16 cellular contexts compared by ENCODE assay signal in genomic region chr17:58556833-58557250, GRCh38. TPM values are rescaled to one million over a fixed set of nuclear protein-coding genes. Genes with fewer than 3 reads are reported as not detected.
DNase-seq lines count a peak whose midpoint lies in the region; TF ChIP-seq lines count a peak whose summit lies in the region.
"Had no signal": no experiment of that assay in that cellular context is flagged by ENCODE, and none has a peak within 500 bp of the region (broad histone marks: within the 10 kb centered on the region; RNA-seq: fewer than 3 reads in every experiment).

No MANE protein-coding gene starts in this region.

- TF ChIP-seq CTCF in GM13976 (IDR thresholded peaks at IDR 0.05; ENCODE audit: borderline replicate concordance, control extremely low read depth, extremely low read depth, insufficient read depth, missing control alignments) (no peak), astrocyte of the spinal cord (IDR thresholded peaks at IDR 0.05; ENCODE audit: low read depth, low read length) (no peak)

- peaks cover 3% of the 10 kb centered on the region for H3K27me3 ChIP-seq in neuron (ENCODE audit: insufficient read depth, low read length)
- H3K27me3 ChIP-seq: heart left ventricle, left lung had no signal

- H3K4me1 ChIP-seq in neuron (ENCODE audit: insufficient read depth, low read length), result peaks cover 6% of the 10 kb centered on the region

- H3K9me3 ChIP-seq in neuron (ENCODE audit: low read length), result no peaks in the 10 kb centered on the region
- H3K9me3 ChIP-seq: heart left ventricle, left lung had no signal

- in situ Hi-C loops in GM13976 (cut with MboI; ENCODE audit: low sequenced_read_pairs, unreplicated experiment) (no loop called here), astrocyte of the spinal cord (cut with HindIII; ENCODE audit: low sequenced_read_pairs) (no loop called here)

- H3K36me3 ChIP-seq in neuron (ENCODE audit: insufficient read depth, low read length), result no peaks in the 10 kb centered on the region
- H3K36me3 ChIP-seq: heart left ventricle, left lung, WERI-Rb-1 had no signal

- DNase-seq in GM13976 (ENCODE audit: low spot score) (peak; percentile 52), NOMO-1 treated with DMSO at 0.1 percent for 48 hours (lab: John Stamatoyannopoulos, UW; ENCODE audit: unreplicated experiment) (peak; percentile 88), astrocyte of the spinal cord (ENCODE audit: low read depth, low spot score) (peak; percentile 16), NCI-H1930 (lab: John Stamatoyannopoulos, UW) (no peak), GM19240 (ENCODE audit: insufficient read length, low spot score) (no peak), H4 (ENCODE audit: low spot score) (no peak)
- DNase-seq in effector CD8-positive, alpha-beta T cell (lab: John Stamatoyannopoulos, UW), result no peak
- DNase-seq: activated T-cell treated with anti-CD3 and anti-CD28 coated beads, Interleukin-2, amount 50 U/mL, for 24 hours; HCEC 1CT; heart left ventricle; left lung; NCI-H2029 treated with DMSO at 0.1 percent for 48 hours; NCI-H774; SHP77 treated with DMSO at 0.1 percent for 48 hours; WERI-Rb-1 had no signal

- H3K4me3 ChIP-seq in astrocyte of the spinal cord (ENCODE audit: low read depth, low read length) (no peak overlapping the region), neuron (ENCODE audit: low read length) (no peak overlapping the region)
- H3K4me3 ChIP-seq: heart left ventricle, left lung had no signal

- peak overlapping the region; percentile 2 for H2AFZ ChIP-seq in neuron (ENCODE audit: low read depth, low read length)

RNA-seq across cellular contexts. Expression of gene MTMR4, which starts 42.4 kb away (rescaled TPM):
- total RNA-seq in H4 (2014; rRNA removed; shearing (Covaris generic)), result 31.1 and 43.5 TPM in 2 replicates

Comparison
In these comparisons a context has a peak if more than half of its experiments do, and no peak if none do; other contexts are left out.
1. DNase-seq: peak in GM13976 (single experiment), NOMO-1 treated with DMSO at 0.1 percent for 48 hours (single experiment) and astrocyte of the spinal cord (single experiment); none in NCI-H1930 (0 of 2), GM19240 (single experiment), H4 (single experiment) and effector CD8-positive, alpha-beta T cell (single experiment).